ENCODE assay signal across 10 cellular contexts in the genomic region with DNA sequence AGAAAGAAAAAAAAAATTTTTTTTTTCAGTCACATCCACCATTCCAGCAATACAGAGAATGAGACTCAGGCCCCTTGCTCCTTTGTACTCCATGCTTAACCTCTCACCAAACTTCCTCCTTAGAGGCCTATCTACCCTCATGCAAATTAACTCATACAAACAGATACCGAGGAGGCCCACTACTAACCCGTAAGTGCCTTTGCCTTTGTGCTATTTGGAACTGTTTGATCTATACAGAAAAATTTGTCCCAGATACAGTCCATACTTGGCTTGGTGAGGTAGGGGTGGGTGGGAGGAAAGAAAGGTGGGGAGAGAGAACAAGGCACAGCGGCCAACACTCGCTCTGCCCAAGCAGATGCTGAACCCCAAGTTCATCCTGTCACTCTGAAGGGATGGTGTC.
DNase-seq lines count a peak whose midpoint lies in the region; ATAC-seq, FAIRE-seq and TF ChIP-seq lines count a peak whose summit lies in the region.
"Had no signal": no experiment of that assay in that cellular context is flagged by ENCODE, and none has a peak within 500 bp of the region (broad histone marks: within the 10 kb centered on the region; RNA-seq: fewer than 3 reads in every experiment).

No MANE protein-coding gene starts in this region.

- TF ChIP-seq POLR2A in A549 (IDR thresholded peaks at IDR 0.05; ENCODE audit: low read length) = no peak

- H3K36me3 ChIP-seq in brain microvascular endothelial cell (replicated peaks) = no peaks in the 10 kb centered on the region

- peaks cover 79% of the 10 kb centered on the region for H3K4me1 ChIP-seq in A549

- TF ChIP-seq CTCF in A549 (IDR thresholded peaks at IDR 0.05) = no peak
- TF ChIP-seq CTCF in brain microvascular endothelial cell (IDR thresholded peaks at IDR 0.05; ENCODE audit: low read depth, low read length, missing control alignments) = no peak

- no peak for TF ChIP-seq EP300 in A549 (IDR thresholded peaks at IDR 0.05)

- peak; percentile 0; a peak in 2 of 6 replicates for ATAC-seq in A549
- ATAC-seq in HG03159 (IDR thresholded peaks at IDR 0.05; ENCODE audit: unreplicated experiment) = peak; percentile 32

- in situ Hi-C loops in brain microvascular endothelial cell (cut with HindIII; ENCODE audit: low pct_ligation_motif_present, low sequenced_read_pairs) = no loop called here

- peak overlapping the region; percentile 69 for H3K4me2 ChIP-seq in A549

- DNase-seq in A549 (ENCODE audit: low read depth in 1 of 2, low spot score in 1 of 2) (no peak), GM19239 (ENCODE audit: insufficient read length, low spot score) (no peak), brain microvascular endothelial cell (no peak), DMS153 (lab: John Stamatoyannopoulos, UW) (no peak), LoVo (ENCODE audit: low spot score) (no peak), COR-L47 (lab: John Stamatoyannopoulos, UW) (no peak), NCI-H1092 treated with DMSO at 0.1 percent for 48 hours (lab: John Stamatoyannopoulos, UW) (no peak)
- DNase-seq: NCI-H146 had no signal

- no peaks in the 10 kb centered on the region for H3K9me3 ChIP-seq in A549
- H3K9me3 ChIP-seq: body of pancreas had no signal

- 59% methylated on average over 4 of the region's 4 CpGs for WGBS in A549 (ENCODE audit: missing lambda C conversion rate)

- CTCF ChIA-PET in A549 (lab: Yijun Ruan, JAX) = interaction anchor here (0.8 to 4.6 kb wide), 4 partner anchors 9 to 87 kb away, joined by 3 to 27 read pairs (median 4); no protein-coding TSS in a partner anchor

- H3K4me3 ChIP-seq in A549 = no peak overlapping the region
- H3K4me3 ChIP-seq in brain microvascular endothelial cell (ENCODE audit: low read depth, low read length) = no peak overlapping the region
- H3K4me3 ChIP-seq: body of pancreas had no signal

- H3K27me3 ChIP-seq in brain microvascular endothelial cell (replicated peaks) = no peaks in the 10 kb centered on the region
- H3K27me3 ChIP-seq: body of pancreas had no signal

- POLR2A ChIA-PET in A549 (lab: Yijun Ruan, JAX) = interaction anchor here (1.7 to 2.4 kb wide), 2 partner anchors 11 to 91 kb away, joined by 5 to 13 read pairs; no protein-coding TSS in a partner anchor

- no peak for FAIRE-seq in A549 (lab: Jason Lieb, UNC)
- FAIRE-seq in GM19239 (lab: Jason Lieb, UNC) = peak; percentile 93

- peak overlapping the region; percentile 99 for H3K27ac ChIP-seq in A549
- peak overlapping the region; percentile 79 for H3K27ac ChIP-seq in brain microvascular endothelial cell

- no peak for TF ChIP-seq RAD21 in A549 (conservative IDR thresholded peaks at IDR 0.05 in 1 of 2, IDR thresholded peaks at IDR 0.05 in 1 of 2)

TF ChIP-seq in A549, 52 proteins besides CTCF, POLR2A, EP300 and RAD21 (continues in another document):
- TF ChIP-seq RFX5 (IDR thresholded peaks at IDR 0.05) (no peak), JUNB (IDR thresholded peaks at IDR 0.05) (no peak), NFE2L2 (conservative IDR thresholded peaks at IDR 0.05; ENCODE audit: low read length) (no peak), ZSCAN20 (CRISPR knock-in tag; IDR thresholded peaks at IDR 0.05) (peak; percentile 23; the same call in 1 of the 2 replicates), RNF2 (IDR thresholded peaks at IDR 0.05; ENCODE audit: borderline replicate concordance, low read depth) (no peak), KDM5A (IDR thresholded peaks at IDR 0.05) (no peak), POLR2AphosphoS2 (conservative IDR thresholded peaks at IDR 0.05; ENCODE audit: low read length) (no peak), ESRRA (IDR thresholded peaks at IDR 0.05; ENCODE audit: borderline replicate concordance, low read length) (no peak), HDAC2 (IDR thresholded peaks at IDR 0.05) (no peak), TP53 (CRISPR knock-in tag; IDR thresholded peaks at IDR 0.05) (no peak), HOXB5 (CRISPR knock-in tag; IDR thresholded peaks at IDR 0.05) (no peak), BHLHE40 (IDR thresholded peaks at IDR 0.05; ENCODE audit: low read depth, low read length) (no peak), HOXA7 (CRISPR knock-in tag; IDR thresholded peaks at IDR 0.05) (peak; percentile 85; the same call in 1 of the 2 replicates), RARB (CRISPR knock-in tag; IDR thresholded peaks at IDR 0.05) (no peak), KDM1A (IDR thresholded peaks at IDR 0.05; ENCODE audit: low read depth) (no peak), EHMT2 (IDR thresholded peaks at IDR 0.05; ENCODE audit: low read depth) (no peak), SMC3 (IDR thresholded peaks at IDR 0.05) (no peak), MYC (IDR thresholded peaks at IDR 0.05; ENCODE audit: borderline replicate concordance, low read length) (no peak), EHF (CRISPR knock-in tag; IDR thresholded peaks at IDR 0.05) (peak; percentile 57; the same call in 1 of the 2 replicates), RCOR1 (IDR thresholded peaks at IDR 0.05; ENCODE audit: low read depth, low read length) (no peak), GATA3 (IDR thresholded peaks at IDR 0.05; ENCODE audit: borderline replicate concordance) (no peak), NR3C1 (IDR thresholded peaks at IDR 0.05) (no peak), CHD4 (IDR thresholded peaks at IDR 0.05; ENCODE audit: borderline replicate concordance) (no peak), HOXB13 (CRISPR knock-in tag; IDR thresholded peaks at IDR 0.05; ENCODE audit: low read depth) (peak; percentile 82; the same call in 1 of the 2 replicates)
- TF ChIP-seq, protein P1, sequence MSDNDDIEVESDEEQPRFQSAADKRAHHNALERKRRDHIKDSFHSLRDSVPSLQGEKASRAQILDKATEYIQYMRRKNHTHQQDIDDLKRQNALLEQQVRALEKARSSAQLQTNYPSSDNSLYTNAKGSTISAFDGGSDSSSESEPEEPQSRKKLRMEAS (IDR thresholded peaks at IDR 0.05) = no peak
- TF ChIP-seq, protein P2, sequence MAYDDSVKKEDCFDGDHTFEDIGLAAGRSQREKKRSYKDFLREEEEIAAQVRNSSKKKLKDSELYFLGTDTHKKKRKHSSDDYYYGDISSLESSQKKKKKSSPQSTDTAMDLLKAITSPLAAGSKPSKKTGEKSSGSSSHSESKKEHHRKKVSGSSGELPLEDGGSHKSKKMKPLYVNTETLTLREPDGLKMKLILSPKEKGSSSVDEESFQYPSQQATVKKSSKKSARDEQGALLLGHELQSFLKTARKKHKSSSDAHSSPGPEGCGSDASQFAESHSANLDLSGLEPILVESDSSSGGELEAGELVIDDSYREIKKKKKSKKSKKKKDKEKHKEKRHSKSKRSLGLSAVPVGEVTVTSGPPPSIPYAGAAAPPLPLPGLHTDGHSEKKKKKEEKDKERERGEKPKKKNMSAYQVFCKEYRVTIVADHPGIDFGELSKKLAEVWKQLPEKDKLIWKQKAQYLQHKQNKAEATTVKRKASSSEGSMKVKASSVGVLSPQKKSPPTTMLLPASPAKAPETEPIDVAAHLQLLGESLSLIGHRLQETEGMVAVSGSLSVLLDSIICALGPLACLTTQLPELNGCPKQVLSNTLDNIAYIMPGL (CRISPR knock-in tag; IDR thresholded peaks at IDR 0.05; ENCODE audit: borderline replicate concordance) = 0 out of 2 replicates have a peak, but pooled peaks have one; percentile 10
- TF ChIP-seq, protein P3, sequence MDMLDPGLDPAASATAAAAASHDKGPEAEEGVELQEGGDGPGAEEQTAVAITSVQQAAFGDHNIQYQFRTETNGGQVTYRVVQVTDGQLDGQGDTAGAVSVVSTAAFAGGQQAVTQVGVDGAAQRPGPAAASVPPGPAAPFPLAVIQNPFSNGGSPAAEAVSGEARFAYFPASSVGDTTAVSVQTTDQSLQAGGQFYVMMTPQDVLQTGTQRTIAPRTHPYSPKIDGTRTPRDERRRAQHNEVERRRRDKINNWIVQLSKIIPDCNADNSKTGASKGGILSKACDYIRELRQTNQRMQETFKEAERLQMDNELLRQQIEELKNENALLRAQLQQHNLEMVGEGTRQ (IDR thresholded peaks at IDR 0.05) = no peak
- TF ChIP-seq, protein P4, sequence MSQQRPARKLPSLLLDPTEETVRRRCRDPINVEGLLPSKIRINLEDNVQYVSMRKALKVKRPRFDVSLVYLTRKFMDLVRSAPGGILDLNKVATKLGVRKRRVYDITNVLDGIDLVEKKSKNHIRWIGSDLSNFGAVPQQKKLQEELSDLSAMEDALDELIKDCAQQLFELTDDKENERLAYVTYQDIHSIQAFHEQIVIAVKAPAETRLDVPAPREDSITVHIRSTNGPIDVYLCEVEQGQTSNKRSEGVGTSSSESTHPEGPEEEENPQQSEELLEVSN (IDR thresholded peaks at IDR 0.05; ENCODE audit: borderline replicate concordance, low read depth) = no peak
- TF ChIP-seq, protein P5, sequence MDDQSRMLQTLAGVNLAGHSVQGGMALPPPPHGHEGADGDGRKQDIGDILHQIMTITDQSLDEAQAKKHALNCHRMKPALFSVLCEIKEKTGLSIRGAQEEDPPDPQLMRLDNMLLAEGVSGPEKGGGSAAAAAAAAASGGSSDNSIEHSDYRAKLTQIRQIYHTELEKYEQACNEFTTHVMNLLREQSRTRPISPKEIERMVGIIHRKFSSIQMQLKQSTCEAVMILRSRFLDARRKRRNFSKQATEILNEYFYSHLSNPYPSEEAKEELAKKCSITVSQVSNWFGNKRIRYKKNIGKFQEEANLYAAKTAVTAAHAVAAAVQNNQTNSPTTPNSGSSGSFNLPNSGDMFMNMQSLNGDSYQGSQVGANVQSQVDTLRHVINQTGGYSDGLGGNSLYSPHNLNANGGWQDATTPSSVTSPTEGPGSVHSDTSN (IDR thresholded peaks at IDR 0.05) = no peak
- TF ChIP-seq, protein P6, sequence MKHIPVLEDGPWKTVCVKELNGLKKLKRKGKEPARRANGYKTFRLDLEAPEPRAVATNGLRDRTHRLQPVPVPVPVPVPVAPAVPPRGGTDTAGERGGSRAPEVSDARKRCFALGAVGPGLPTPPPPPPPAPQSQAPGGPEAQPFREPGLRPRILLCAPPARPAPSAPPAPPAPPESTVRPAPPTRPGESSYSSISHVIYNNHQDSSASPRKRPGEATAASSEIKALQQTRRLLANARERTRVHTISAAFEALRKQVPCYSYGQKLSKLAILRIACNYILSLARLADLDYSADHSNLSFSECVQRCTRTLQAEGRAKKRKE (CRISPR knock-in tag; IDR thresholded peaks at IDR 0.05; ENCODE audit: low read depth) = no peak; the same call in 1 of the 2 replicates
- TF ChIP-seq, protein P7, sequence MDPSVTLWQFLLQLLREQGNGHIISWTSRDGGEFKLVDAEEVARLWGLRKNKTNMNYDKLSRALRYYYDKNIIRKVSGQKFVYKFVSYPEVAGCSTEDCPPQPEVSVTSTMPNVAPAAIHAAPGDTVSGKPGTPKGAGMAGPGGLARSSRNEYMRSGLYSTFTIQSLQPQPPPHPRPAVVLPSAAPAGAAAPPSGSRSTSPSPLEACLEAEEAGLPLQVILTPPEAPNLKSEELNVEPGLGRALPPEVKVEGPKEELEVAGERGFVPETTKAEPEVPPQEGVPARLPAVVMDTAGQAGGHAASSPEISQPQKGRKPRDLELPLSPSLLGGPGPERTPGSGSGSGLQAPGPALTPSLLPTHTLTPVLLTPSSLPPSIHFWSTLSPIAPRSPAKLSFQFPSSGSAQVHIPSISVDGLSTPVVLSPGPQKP (IDR thresholded peaks at IDR 0.05; ENCODE audit: low read depth, low read length) = no peak
